10 cellular contexts compared by ENCODE assay signal in genomic region chr2:8324164-8324848, GRCh38.
DNase-seq lines count a peak whose midpoint lies in the region; ATAC-seq lines count a peak whose summit lies in the region.
"Had no signal": no experiment of that assay in that cellular context is flagged by ENCODE, and none has a peak within 500 bp of the region (broad histone marks: within the 10 kb centered on the region; RNA-seq: fewer than 3 reads in every experiment).

No MANE protein-coding gene starts in this region.

- DNase-seq in DMS153 treated with DMSO at 0.1 percent for 48 hours (lab: John Stamatoyannopoulos, UW; ENCODE audit: unreplicated experiment) (peak; percentile 35), NCI-H1105 treated with DMSO at 0.1 percent for 48 hours (lab: John Stamatoyannopoulos, UW) (peak; percentile 59), NCI-H82 (lab: John Stamatoyannopoulos, UW) (peak; percentile 88), islet precursor cell (peak; percentile 61), LoVo (ENCODE audit: low spot score) (no peak), pons (ENCODE audit: low spot score) (no peak), KBM-7 (no peak)
- DNase-seq: kidney, naive B cell had no signal

- no peak for ATAC-seq in HG03378 (IDR thresholded peaks at IDR 0.05; ENCODE audit: unreplicated experiment)

- in situ Hi-C loops in KBM-7 (cut with MboI; ENCODE audit: low pct_unique_long_range_greater_than_20kb, low sequenced_read_pairs): no loop called here

Comparison
In these comparisons a context has a peak if more than half of its experiments do, and no peak if none do; other contexts are left out.
1. DNase-seq: peak in DMS153 treated with DMSO at 0.1 percent for 48 hours (single experiment), NCI-H1105 treated with DMSO at 0.1 percent for 48 hours (single experiment), NCI-H82 (single experiment) and islet precursor cell (single experiment); none in LoVo (single experiment), pons (single experiment) and KBM-7 (single experiment).